ENCODE assay signal across 8 cellular contexts in genomic region chr17:77285594-77286390, GRCh38.
DNase-seq lines count a peak whose midpoint lies in the region; ATAC-seq and TF ChIP-seq lines count a peak whose summit lies in the region.

No MANE protein-coding gene starts in this region.

- DNase-seq in SHP77 (lab: John Stamatoyannopoulos, UW) (peak; percentile 49 to 66), SHP77 treated with DMSO at 0.1 percent for 48 hours (lab: John Stamatoyannopoulos, UW) (no peak), WERI-Rb-1 (peak; percentile 67), kidney glomerular epithelial cell (lab: John Stamatoyannopoulos, UW) (peak; percentile 66), transverse colon (peak; percentile 81), omental fat pad (ENCODE audit: low spot score) (no peak), pons (ENCODE audit: low spot score) (no peak)

- WGBS in transverse colon (ENCODE audit: low coverage in 1 of 2), 2 donors, result 53% methylated on average over 34 of the region's 34 CpGs; no CpG with 5 or more reads in 1 of the 2 donors

- H3K9me3 ChIP-seq in WERI-Rb-1 (ENCODE audit: severe bottlenecking), result peaks cover 4% of the 10 kb centered on the region
- H3K9me3 ChIP-seq in transverse colon, result no peaks in the 10 kb centered on the region

- in situ Hi-C loops in transverse colon (cut with MboI; ENCODE audit: low pct_ligation_motif_present in 1 of 4, low pct_unique_long_range_greater_than_20kb in 1 of 4, low sequenced_read_pairs in 3 of 4), result no loop called here

- no peak for ATAC-seq in omental fat pad (ENCODE audit: low FRiP score)
- no peak for ATAC-seq in HG02885 (IDR thresholded peaks at IDR 0.05; ENCODE audit: poor library complexity, unreplicated experiment)

- no peak for TF ChIP-seq EP300 in transverse colon (IDR thresholded peaks at IDR 0.05; ENCODE audit: low read depth)

- peak; percentile 68 for TF ChIP-seq POLR2A in transverse colon (IDR thresholded peaks at IDR 0.05)

- intact Hi-C loops in transverse colon (cut with DNase I; ENCODE audit: low total_unique reads), result no loop called here

- no peaks in the 10 kb centered on the region for H3K27me3 ChIP-seq in WERI-Rb-1 (ENCODE audit: insufficient read depth, low read depth, severe bottlenecking)
- peaks cover 6% of the 10 kb centered on the region for H3K27me3 ChIP-seq in transverse colon

- H3K4me1 ChIP-seq in transverse colon, result peaks cover 24 to 66% (median 60%) of the 10 kb centered on the region in 4 donors

- H3K36me3 ChIP-seq in WERI-Rb-1 (peaks cover 83% of the 10 kb centered on the region), transverse colon (no peaks in the 10 kb centered on the region)

- H3K27ac ChIP-seq in WERI-Rb-1 (peak overlapping the region; percentile 78), transverse colon (peak overlapping the region; percentile 87 to 90 (median 88))

- no peak for TF ChIP-seq CTCF in WERI-Rb-1 (IDR thresholded peaks at IDR 0.05; ENCODE audit: low read depth, low read length)
- TF ChIP-seq CTCF in transverse colon (IDR thresholded peaks at IDR 0.05), result peak in 1 of 5 experiments; percentile 16
- no peak for TF ChIP-seq CTCF in omental fat pad (IDR thresholded peaks at IDR 0.05)

- H3K4me3 ChIP-seq in WERI-Rb-1 (ENCODE audit: low read depth, low read length) (no peak overlapping the region), transverse colon (no peak overlapping the region)

Comparison
In these comparisons a context has a peak if more than half of its experiments do, and no peak if none do; other contexts are left out.
1. DNase-seq: peak in SHP77 (2 of 2), WERI-Rb-1 (single experiment), kidney glomerular epithelial cell (single experiment) and transverse colon (single experiment); none in SHP77 treated with DMSO at 0.1 percent for 48 hours (single experiment), omental fat pad (single experiment) and pons (single experiment).